10 cellular contexts compared by ENCODE assay signal in genomic region chr7:5478568-5479045, GRCh38. TPM values are rescaled to one million over a fixed set of nuclear protein-coding genes. Genes with fewer than 3 reads are reported as not detected.
DNase-seq lines count a peak whose midpoint lies in the region; TF ChIP-seq lines count a peak whose summit lies in the region.
"Had no signal": no experiment of that assay in that cellular context is flagged by ENCODE, and none has a peak within 500 bp of the region (broad histone marks: within the 10 kb centered on the region; RNA-seq: fewer than 3 reads in every experiment).

No MANE protein-coding gene starts in this region.

- H3K4me1 Mint-ChIP-seq in dendritic cell treated with granulocyte-macrophage colony-stimulating factor and Interleukin-4, amounts not matched to agents 40 ng/mL and 50 ng/mL, for 4 days (ENCODE audit: low read depth) = peaks cover 30% of the 10 kb centered on the region
- H3K4me1 Mint-ChIP-seq in neural progenitor cell = peaks cover 25% of the 10 kb centered on the region

- H2AFZ ChIP-seq in Loucy (ENCODE audit: low read length) (peak overlapping the region; percentile 58; the same call in 1 of the 2 replicates), neural progenitor cell (replicated peaks) (no peak overlapping the region)

- peaks cover 11% of the 10 kb centered on the region for H3K27me3 Mint-ChIP-seq in dendritic cell treated with granulocyte-macrophage colony-stimulating factor and Interleukin-4, amounts not matched to agents 40 ng/mL and 50 ng/mL, for 4 days
- peaks cover 6% of the 10 kb centered on the region for H3K27me3 Mint-ChIP-seq in neural progenitor cell (ENCODE audit: insufficient read depth, low read depth)

- H3K4me1 ChIP-seq in Loucy (ENCODE audit: insufficient read depth, low read length, poor library complexity, severe bottlenecking) (peaks cover 21% of the 10 kb centered on the region), neural progenitor cell (peaks cover 12% of the 10 kb centered on the region)

- H3K4me3 ChIP-seq in Loucy (ENCODE audit: low read length, poor library complexity, severe bottlenecking) (peak overlapping the region; percentile 58), neural progenitor cell (no peak overlapping the region)

- peak overlapping the region; percentile 78 for H3K4me3 Mint-ChIP-seq in dendritic cell treated with granulocyte-macrophage colony-stimulating factor and Interleukin-4, amounts not matched to agents 40 ng/mL and 50 ng/mL, for 4 days
- peak overlapping the region; percentile 41 for H3K4me3 Mint-ChIP-seq in neural progenitor cell

- H3K27me3 ChIP-seq in Loucy (ENCODE audit: insufficient read depth, low read length, poor library complexity, severe bottlenecking) (no peaks in the 10 kb centered on the region), neural progenitor cell (no peaks in the 10 kb centered on the region)

- H3K36me3 Mint-ChIP-seq in dendritic cell treated with granulocyte-macrophage colony-stimulating factor and Interleukin-4, amounts not matched to agents 40 ng/mL and 50 ng/mL, for 4 days (ENCODE audit: low read depth) = peaks cover 39% of the 10 kb centered on the region
- H3K36me3 Mint-ChIP-seq in neural progenitor cell = no peaks in the 10 kb centered on the region

- H3K27ac ChIP-seq in neural progenitor cell = no peak overlapping the region

- H3K79me2 ChIP-seq in Loucy (ENCODE audit: insufficient read depth, low read length) = no peaks in the 10 kb centered on the region
- no peaks in the 10 kb centered on the region for H3K79me2 ChIP-seq in neural progenitor cell (ENCODE audit: low read depth)

- H3K27ac Mint-ChIP-seq in dendritic cell treated with granulocyte-macrophage colony-stimulating factor and Interleukin-4, amounts not matched to agents 40 ng/mL and 50 ng/mL, for 4 days = peak overlapping the region; percentile 51
- H3K27ac Mint-ChIP-seq in neural progenitor cell = peak overlapping the region; percentile 77

- H3K9me3 ChIP-seq in Loucy (ENCODE audit: insufficient read depth, low read depth, low read length) (no peaks in the 10 kb centered on the region), neural progenitor cell (ENCODE audit: low read depth) (no peaks in the 10 kb centered on the region)

- DNase-seq in D341Med (ENCODE audit: low spot score) = peak; percentile 79
- no peak for DNase-seq in neural progenitor cell (ENCODE audit: low spot score)
- no peak for DNase-seq in SHP77 (lab: John Stamatoyannopoulos, UW)
- DNase-seq in T-helper 2 cell = no peak
- no peak for DNase-seq in activated CD4-positive, CD25-positive, alpha-beta regulatory T cell (lab: John Stamatoyannopoulos, UW)
- no peak for DNase-seq in dermis blood vessel endothelial cell
- DNase-seq: DND-41, NCI-H526 had no signal

- no peak for TF ChIP-seq CTCF in Loucy (conservative IDR thresholded peaks at IDR 0.05; ENCODE audit: low read length)
- no peak for TF ChIP-seq CTCF in neural progenitor cell (IDR thresholded peaks at IDR 0.05)

- intact Hi-C loops in dendritic cell treated with granulocyte-macrophage colony-stimulating factor and Interleukin-4, amounts not matched to agents 40 ng/mL and 50 ng/mL, for 4 days (cut with micrococcal nuclease) = no loop called here

- H3F3A ChIP-seq in Loucy (ENCODE audit: low read depth) = no peaks in the 10 kb centered on the region
- H3F3A ChIP-seq in neural progenitor cell (ENCODE audit: low read depth) = peaks cover 7% of the 10 kb centered on the region

- H3K36me3 ChIP-seq in Loucy (ENCODE audit: insufficient read depth, low read length) (no peaks in the 10 kb centered on the region), neural progenitor cell (no peaks in the 10 kb centered on the region)

- H3K9me2 ChIP-seq in Loucy (replicated peaks; ENCODE audit: low read depth, low read length) = no peaks in the 10 kb centered on the region

- H4K20me1 ChIP-seq in Loucy (ENCODE audit: insufficient read depth, low read length, poor library complexity, severe bottlenecking) (no peaks in the 10 kb centered on the region), neural progenitor cell (ENCODE audit: low read depth) (peaks cover 6% of the 10 kb centered on the region)

- no peaks in the 10 kb centered on the region for H3K9me3 Mint-ChIP-seq in dendritic cell treated with granulocyte-macrophage colony-stimulating factor and Interleukin-4, amounts not matched to agents 40 ng/mL and 50 ng/mL, for 4 days
- no peaks in the 10 kb centered on the region for H3K9me3 Mint-ChIP-seq in neural progenitor cell

- H3K9ac ChIP-seq in Loucy (ENCODE audit: low read depth, low read length, poor library complexity, severe bottlenecking) (peak overlapping the region; percentile 79), neural progenitor cell (no peak overlapping the region)

- H3K4me2 ChIP-seq in Loucy (ENCODE audit: low read depth, low read length, poor library complexity, severe bottlenecking) (peak overlapping the region; percentile 70), neural progenitor cell (no peak overlapping the region)

RNA-seq across cellular contexts. Expression of gene FBXL18, which starts 35.0 kb away (rescaled TPM):
- 3.3 and 6.7 TPM in 2 replicates for total RNA-seq in neural progenitor cell (ENCODE audit: low replicate concordance)
- total RNA-seq in dermis blood vessel endothelial cell = 4.9 and 9.9 TPM in 2 replicates

RNA-seq across cellular contexts. Expression of gene ACTB, which starts 51.8 kb away (rescaled TPM):
- 1,381 and 2,318 TPM in 2 replicates for total RNA-seq in neural progenitor cell (ENCODE audit: low replicate concordance)
- total RNA-seq in dermis blood vessel endothelial cell = 2,280 and 5,174 TPM in 2 replicates

RNA-seq across cellular contexts. Expression of gene TNRC18, which starts 55.0 kb away (rescaled TPM):
- 16.1 and 27.2 TPM in 2 replicates for total RNA-seq in neural progenitor cell (ENCODE audit: low replicate concordance)
- total RNA-seq in dermis blood vessel endothelial cell = 42.5 and 89.4 TPM in 2 replicates
